In the genomic region with DNA sequence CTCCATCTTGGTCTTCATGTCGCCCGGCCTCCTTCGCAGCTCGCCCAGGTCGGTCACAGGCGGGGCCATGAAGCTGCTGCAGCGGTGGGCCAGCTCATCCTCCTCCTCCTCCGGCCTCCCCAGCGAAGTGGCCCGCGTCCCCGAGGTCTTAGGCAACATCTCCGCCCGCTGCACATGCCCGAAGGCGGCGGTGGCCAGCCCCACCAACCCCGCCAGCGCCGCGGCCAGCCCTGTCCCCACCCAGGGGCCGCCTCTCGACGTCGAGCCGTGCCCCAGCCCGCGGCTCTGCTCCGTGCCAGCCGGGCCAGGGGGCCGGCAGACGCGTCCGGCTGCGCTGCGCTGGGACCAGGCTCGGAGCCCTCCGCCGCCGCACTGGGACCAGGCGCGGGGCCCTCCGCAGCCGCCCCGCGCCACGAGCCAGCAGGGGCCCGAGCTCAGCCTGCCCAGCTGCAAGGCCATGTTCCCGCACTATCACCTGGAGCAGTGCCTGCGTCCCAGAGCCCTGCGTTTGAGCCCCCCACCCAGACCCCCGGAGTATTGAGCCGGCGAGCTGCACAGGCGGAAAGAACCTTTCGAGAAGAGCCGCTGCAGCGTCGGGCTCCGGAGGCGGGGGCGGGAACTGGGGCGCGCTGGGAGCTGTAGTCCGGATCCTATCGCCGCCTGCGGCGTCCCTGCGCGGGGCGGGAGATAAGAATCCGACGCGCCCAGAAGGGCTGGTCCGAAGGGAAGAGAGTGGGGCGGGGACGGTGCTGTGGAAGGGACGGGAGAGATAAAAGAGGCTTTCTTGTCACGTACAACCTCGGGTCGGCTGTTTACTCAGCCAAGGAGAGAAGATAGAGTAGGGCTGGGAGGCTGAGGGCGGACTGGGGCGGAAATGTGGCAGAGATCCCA, we compare ENCODE assay signal across 8 cellular contexts. TPM values are rescaled to one million over a fixed set of nuclear protein-coding genes. Genes with fewer than 3 reads are reported as not detected.
A peak's percentile ranks its signal among the peaks of the same experiment; 100 is the strongest.
DNase-seq lines count a peak whose midpoint lies in the region; ATAC-seq and FAIRE-seq lines count a peak whose summit lies in the region.

A gene (minus strand): TSS at position 566 of the 891 bp plus-strand sequence. CDS start 107 bp downstream, at position 459.

- CTCF ChIA-PET in activated CD4-positive, alpha-beta T cell treated with anti-CD3 and anti-CD28 coated beads for 36 hours (lab: Charles Lee), result interaction anchor here (0.6 to 3.9 kb wide), 13 partner anchors 9 to 1435 kb away, joined by 3 to 18 read pairs (median 3); a partner anchor contains a TSS

- intact Hi-C loops in activated CD4-positive, alpha-beta T cell treated with anti-CD3 and anti-CD28 coated beads for 36 hours (cut with DNase I, micrococcal nuclease), result loop anchor here (1.0 to 10.0 kb wide), 12 partner anchors 36 to 1222 kb away; a partner anchor contains a TSS

- H3K27me3 ChIP-seq in layer of hippocampus (ENCODE audit: control insufficient read depth, insufficient read depth, low read length), result no peaks in the 10 kb centered on the region

- FAIRE-seq in colon (lab: Jason Lieb, UNC), result peak; percentile 5

- POLR2A ChIA-PET in activated CD4-positive, alpha-beta T cell treated with anti-CD3 and anti-CD28 coated beads for 36 hours (lab: Charles Lee), result interaction anchor here (0.6 to 1.9 kb wide), 5 partner anchors 37 to 75 kb away, joined by 3 to 13 read pairs (median 9); a partner anchor contains a TSS

- H3K4me1 Mint-ChIP-seq in activated CD4-positive, alpha-beta T cell treated with anti-CD3 and anti-CD28 coated beads for 36 hours, result peaks cover 51% of the 10 kb centered on the region

- peak within 1 kb of the TSS; percentile 91 for H3K27ac ChIP-seq in layer of hippocampus (ENCODE audit: low read depth, low read length)

- H3K27me3 Mint-ChIP-seq in activated CD4-positive, alpha-beta T cell treated with anti-CD3 and anti-CD28 coated beads for 36 hours, result no peaks in the 10 kb centered on the region

- no peaks in the 10 kb centered on the region for H3K9me3 Mint-ChIP-seq in activated CD4-positive, alpha-beta T cell treated with anti-CD3 and anti-CD28 coated beads for 36 hours (ENCODE audit: low read depth)

- peak within 1 kb of the TSS; percentile 90 for H3K27ac Mint-ChIP-seq in activated CD4-positive, alpha-beta T cell treated with anti-CD3 and anti-CD28 coated beads for 36 hours

- H3K4me3 Mint-ChIP-seq in activated CD4-positive, alpha-beta T cell treated with anti-CD3 and anti-CD28 coated beads for 36 hours, result peak within 1 kb of the TSS; percentile 88

- H3K36me3 Mint-ChIP-seq in activated CD4-positive, alpha-beta T cell treated with anti-CD3 and anti-CD28 coated beads for 36 hours (ENCODE audit: low read depth), result peaks cover 23% of the 10 kb centered on the region

- DNase-seq in AG20443 (ENCODE audit: low spot score) (peak; percentile 94), NCI-H446 treated with DMSO at 0.1 percent for 48 hours (lab: John Stamatoyannopoulos, UW) (peak; percentile 51)
- peak; percentile 95 for DNase-seq in activated CD4-positive, alpha-beta T cell treated with anti-CD3 and anti-CD28 coated beads for 36 hours
- DNase-seq in stimulated activated CD4-positive, alpha-beta T cell treated with anti-CD3 and anti-CD28 coated beads, Interleukin-1b, Interleukin-23, amount 100 ng/mL, for 24 hours (ENCODE audit: low read depth in 4 of 4, low spot score in 1 of 4), result peak; percentile 68 to 87 (median 75)

- ATAC-seq in GM19035 (IDR thresholded peaks at IDR 0.05; ENCODE audit: unreplicated experiment) (peak; percentile 93), HG03342 (IDR thresholded peaks at IDR 0.05; ENCODE audit: unreplicated experiment) (peak; percentile 94)
- ATAC-seq in activated CD4-positive, alpha-beta T cell treated with anti-CD3 and anti-CD28 coated beads for 36 hours, result peak; percentile 99

RNA-seq across cellular contexts. Expression of the gene that starts here (rescaled TPM):
- total RNA-seq in activated CD4-positive, alpha-beta T cell treated with anti-CD3 and anti-CD28 coated beads for 36 hours, result 10 to 100 TPM; 40.3 to 41.9 TPM

Comparison
In these comparisons a context has a peak if more than half of its experiments do, and no peak if none do; other contexts are left out.
1. Peak in every context shown above with its lines: DNase-seq, ATAC-seq and H3K27ac ChIP-seq.